14 cellular contexts compared by ENCODE assay signal in genomic region chr1:100769906-100770646, GRCh38. TPM values are rescaled to one million over a fixed set of nuclear protein-coding genes. Genes with fewer than 3 reads are reported as not detected.
"Had no signal": no experiment of that assay in that cellular context is flagged by ENCODE, and none has a peak within 500 bp of the region (broad histone marks: within the 10 kb centered on the region; RNA-seq: fewer than 3 reads in every experiment).

No MANE protein-coding gene starts in this region.

- H3K27ac ChIP-seq: cardiac muscle cell, colonic mucosa, epithelial cell of prostate, tibial nerve, vagina, VCaP had no signal

- DNase-seq: activated CD4-positive, alpha-beta memory T cell treated with anti-CD3 and anti-CD28 coated beads, Interleukin-2, amount 10 ng/mL, durations not matched to agents 7 days and 5 days; activated naive CD8-positive, alpha-beta T cell treated with anti-CD3 and anti-CD28 coated beads, Interleukin-2, amount 50 U/mL, for 24 hours; activated T-cell treated with anti-CD3 and anti-CD28 coated beads, Interleukin-2, amount 50 U/mL, for 72 hours; colonic mucosa; effector CD8-positive, alpha-beta T cell; nephron progenitor cell; T-cell; T1000 had no signal

- H3K27me3 ChIP-seq: cardiac muscle cell, colonic mucosa, tibial nerve, vagina had no signal

- H3K9me3 ChIP-seq: colonic mucosa, tibial nerve, vagina had no signal

- H3K4me1 Mint-ChIP-seq: activated CD4-positive, alpha-beta memory T cell treated with anti-CD3 and anti-CD28 coated beads, Interleukin-2, amount 10 ng/mL, durations not matched to agents 7 days and 5 days; activated naive CD8-positive, alpha-beta T cell treated with anti-CD3 and anti-CD28 coated beads, Interleukin-2, amount 50 U/mL, for 24 hours; memory B cell; nephron progenitor cell had no signal

- H3K4me3 ChIP-seq: cardiac muscle cell, colonic mucosa, tibial nerve, vagina had no signal

- H3K9me3 Mint-ChIP-seq: activated CD4-positive, alpha-beta memory T cell treated with anti-CD3 and anti-CD28 coated beads, Interleukin-2, amount 10 ng/mL, durations not matched to agents 7 days and 5 days; activated naive CD8-positive, alpha-beta T cell treated with anti-CD3 and anti-CD28 coated beads, Interleukin-2, amount 50 U/mL, for 24 hours; activated T-cell treated with anti-CD3 and anti-CD28 coated beads, Interleukin-2, amount 50 U/mL, for 72 hours; nephron progenitor cell; T-cell had no signal

- H3K36me3 Mint-ChIP-seq: memory B cell, T-cell had no signal

- H3K4me1 ChIP-seq: colonic mucosa, vagina had no signal

- H3K36me3 ChIP-seq: cardiac muscle cell, colonic mucosa, tibial nerve, vagina had no signal

- H3K4me3 Mint-ChIP-seq: activated CD4-positive, alpha-beta memory T cell treated with anti-CD3 and anti-CD28 coated beads, Interleukin-2, amount 10 ng/mL, durations not matched to agents 7 days and 5 days; activated naive CD8-positive, alpha-beta T cell treated with anti-CD3 and anti-CD28 coated beads, Interleukin-2, amount 50 U/mL, for 24 hours; activated T-cell treated with anti-CD3 and anti-CD28 coated beads, Interleukin-2, amount 50 U/mL, for 72 hours; memory B cell; nephron progenitor cell; T-cell had no signal

- H3K27ac Mint-ChIP-seq: activated CD4-positive, alpha-beta memory T cell treated with anti-CD3 and anti-CD28 coated beads, Interleukin-2, amount 10 ng/mL, durations not matched to agents 7 days and 5 days; activated naive CD8-positive, alpha-beta T cell treated with anti-CD3 and anti-CD28 coated beads, Interleukin-2, amount 50 U/mL, for 24 hours; activated T-cell treated with anti-CD3 and anti-CD28 coated beads, Interleukin-2, amount 50 U/mL, for 72 hours; memory B cell; nephron progenitor cell; T-cell had no signal

RNA-seq across cellular contexts. Expression of gene VCAM1, which starts 50.5 kb away (rescaled TPM):
- total RNA-seq: activated CD4-positive, alpha-beta memory T cell treated with anti-CD3 and anti-CD28 coated beads, Interleukin-2, amount 10 ng/mL, durations not matched to agents 7 days and 5 days had no signal
